3 cellular contexts compared by ENCODE assay signal in genomic region chr3:97177242-97177641, GRCh38.
"Had no signal": no experiment of that assay in that cellular context is flagged by ENCODE, and none has a peak within 500 bp of the region (broad histone marks: within the 10 kb centered on the region; RNA-seq: fewer than 3 reads in every experiment).

No MANE protein-coding gene starts in this region.

- DNase-seq: GDM1, GF-D8 had no signal

- ATAC-seq: GM12878 had no signal

- H3K4me3 ChIP-seq: GM12878 had no signal
